Comparison of ENCODE assay signal across 18 cellular contexts in the genomic region with DNA sequence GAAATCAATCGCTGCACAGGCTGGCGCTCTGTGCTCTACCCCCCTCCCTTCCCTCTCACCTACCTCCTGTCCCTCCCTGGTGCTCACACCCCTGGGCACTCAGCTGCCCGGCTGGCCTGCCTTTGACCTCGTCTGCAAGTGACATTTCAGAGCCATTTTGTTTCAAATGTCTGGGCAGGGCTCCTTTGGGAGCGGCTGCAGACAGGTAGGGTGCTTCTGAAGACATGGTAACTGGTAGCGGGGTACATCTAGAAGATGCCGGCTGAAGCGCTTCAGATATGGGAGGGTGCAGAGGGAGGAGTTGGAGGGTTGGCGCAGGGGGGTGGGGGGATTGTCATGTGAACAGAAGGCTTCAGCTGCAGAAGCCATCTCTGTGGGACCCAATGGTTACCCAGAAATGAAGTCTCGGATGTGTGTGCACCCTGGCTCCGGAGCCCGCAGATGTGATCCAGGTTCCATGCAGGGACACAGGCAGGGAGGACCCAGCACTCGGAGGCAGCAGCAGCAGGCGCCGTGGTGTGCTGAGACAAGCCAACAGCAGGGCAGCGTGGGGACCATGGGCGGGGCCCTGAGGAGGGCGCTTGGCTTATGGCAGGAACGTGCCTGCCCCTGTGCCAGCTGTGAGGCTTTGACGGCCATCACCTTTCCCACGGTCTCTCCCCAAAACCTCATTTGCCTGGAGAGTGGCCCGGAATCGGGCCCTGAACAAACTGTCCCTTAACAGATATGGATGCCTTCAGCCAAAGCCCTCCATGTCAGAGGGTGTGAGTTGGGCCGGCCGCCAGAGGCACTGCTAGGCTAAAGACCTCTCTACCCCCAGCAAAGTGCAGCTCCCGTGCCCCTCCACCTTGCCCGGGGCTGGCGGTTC. TPM values are rescaled to one million over a fixed set of nuclear protein-coding genes. Genes with fewer than 3 reads are reported as not detected.
DNase-seq lines count a peak whose midpoint lies in the region; ATAC-seq, FAIRE-seq and TF ChIP-seq lines count a peak whose summit lies in the region.
"Had no signal": no experiment of that assay in that cellular context is flagged by ENCODE, and none has a peak within 500 bp of the region (broad histone marks: within the 10 kb centered on the region; RNA-seq: fewer than 3 reads in every experiment).

No MANE protein-coding gene starts in this region.

- no peak for FAIRE-seq in HepG2 (lab: Jason Lieb, UNC)
- FAIRE-seq: A549 had no signal

- TF ChIP-seq RAD21 in HepG2 (CRISPR knock-in tag; IDR thresholded peaks at IDR 0.05): no peak

- WGBS in trophoblast cell (ENCODE audit: extremely low coverage, insufficient coverage, insufficient read length): no CpG with 5 or more reads among the region's 28 CpGs
- WGBS in HepG2 (ENCODE audit: low lambda C conversion rate): 87% methylated on average over 3 of the region's 28 CpGs

- H3K9me3 Mint-ChIP-seq in natural killer cell treated with Interleukin-12 subunit alpha and Interleukin-12 subunit beta and Interleukin-15 and Interleukin-18, amount 100 ng/mL, for 72 hours: no peaks in the 10 kb centered on the region
- no peaks in the 10 kb centered on the region for H3K9me3 Mint-ChIP-seq in natural killer cell
- peaks cover 4% of the 10 kb centered on the region for H3K9me3 Mint-ChIP-seq in chondrocyte (ENCODE audit: low read depth)

- H3K14ac ChIP-seq in trophoblast cell (ENCODE audit: low read length): no peak overlapping the region

- H3K9ac ChIP-seq in trophoblast cell (ENCODE audit: low read length) (no peak overlapping the region), HepG2 (ENCODE audit: insufficient read depth, low read depth, low read length) (no peak overlapping the region)

- H3K4me3 ChIP-seq in trophoblast cell (ENCODE audit: low read depth, low read length) (no peak overlapping the region), HepG2 (replicated peaks in 1 of 3; ENCODE audit: insufficient read depth in 1 of 3, low read depth in 2 of 3, low read length in 3 of 3) (no peak overlapping the region)
- H3K4me3 ChIP-seq: A549 had no signal

- POLR2A ChIA-PET in HepG2 (lab: Yijun Ruan, JAX): interaction anchor here (15.1 kb wide), 1 partner anchor 12 kb away, joined by 596 read pairs; no protein-coding TSS in a partner anchor

- peak; percentile 59 for DNase-seq in natural killer cell treated with Interleukin-12 subunit alpha and Interleukin-12 subunit beta and Interleukin-15 and Interleukin-18, amount 100 ng/mL, for 72 hours (ENCODE audit: low spot score)
- no peak for DNase-seq in natural killer cell
- peak; percentile 77 for DNase-seq in chondrocyte (ENCODE audit: low spot score)
- peak; percentile 63 for DNase-seq in posterior vena cava (ENCODE audit: low spot score)
- no peak for DNase-seq in SIG-M5 (lab: John Stamatoyannopoulos, UW)
- no peak for DNase-seq in trophoblast cell
- DNase-seq in HepG2 (ENCODE audit: low spot score): no peak
- DNase-seq: DND-41, GOT3, KBM-7, NCI-H1105, NCI-H1694 treated with DMSO at 0.1 percent for 48 hours, NCI-H774, OCI-M1 had no signal

- H4K91ac ChIP-seq in trophoblast cell (ENCODE audit: low read depth, low read length): no peak overlapping the region

- H4K12ac ChIP-seq in trophoblast cell (ENCODE audit: low read depth, low read length): no peak overlapping the region

- H2AK5ac ChIP-seq in trophoblast cell (ENCODE audit: low read length): no peak overlapping the region

- intact Hi-C loops in natural killer cell (cut with micrococcal nuclease) (no loop called here), posterior vena cava (cut with DNase I) (no loop called here), HepG2 (cut with micrococcal nuclease; ENCODE audit: unreplicated experiment) (no loop called here)

- H3K4ac ChIP-seq in trophoblast cell (ENCODE audit: low read depth, low read length): no peak overlapping the region

- no peak overlapping the region for H2BK5ac ChIP-seq in trophoblast cell (ENCODE audit: low read depth, low read length, poor library complexity)

- no peak overlapping the region for H3K23ac ChIP-seq in trophoblast cell (ENCODE audit: low read length)

- no peak overlapping the region for H2BK120ac ChIP-seq in trophoblast cell (ENCODE audit: insufficient read depth, low read length, poor library complexity)

- H3K18ac ChIP-seq in trophoblast cell (ENCODE audit: low read length): no peak overlapping the region

- no peak overlapping the region for H2AFZ ChIP-seq in trophoblast cell (ENCODE audit: insufficient read depth, low read length, poor library complexity)
- H2AFZ ChIP-seq in HepG2 (ENCODE audit: low read length): no peak overlapping the region

- CTCF ChIA-PET in HepG2 (lab: Yijun Ruan, JAX; ENCODE audit: low intra/inter-chr PET ratio, low total read pairs): no interaction called here

- H4K8ac ChIP-seq in trophoblast cell (ENCODE audit: low read depth, low read length): no peak overlapping the region

- H3K4me1 ChIP-seq in trophoblast cell (ENCODE audit: control insufficient read depth in 1 of 2, insufficient read depth in 2 of 2, low read length in 2 of 2): peaks cover 2 to 3% of the 10 kb centered on the region in 2 experiments
- H3K4me1 ChIP-seq in HepG2 (ENCODE audit: insufficient read depth, low read length): peaks cover 70% of the 10 kb centered on the region

- no peak for TF ChIP-seq EP300 in HepG2 (IDR thresholded peaks at IDR 0.05; ENCODE audit: low read depth in 2 of 2, low read length in 2 of 2)
- TF ChIP-seq EP300 in HepG2 (CRISPR knock-in tag; IDR thresholded peaks at IDR 0.05; ENCODE audit: borderline replicate concordance): no peak

- no TSS peak for BruUV-seq in HepG2 (replicated peaks; lab: Mats Ljungman, UMichigan)

- H3K79me2 ChIP-seq in trophoblast cell (ENCODE audit: control insufficient read depth, insufficient read depth, low read length, poor library complexity) (no peaks in the 10 kb centered on the region), HepG2 (ENCODE audit: insufficient read depth, low read length) (peaks cover 14% of the 10 kb centered on the region)

- peaks cover 29% of the 10 kb centered on the region for H3K27me3 ChIP-seq in trophoblast cell (ENCODE audit: insufficient read depth, low read length)
- H3K27me3 ChIP-seq in HepG2 (ENCODE audit: control insufficient read depth in 1 of 2, insufficient read depth in 2 of 2, low read length in 2 of 2): no peaks in the 10 kb centered on the region

- H3K4me3 Mint-ChIP-seq in natural killer cell treated with Interleukin-12 subunit alpha and Interleukin-12 subunit beta and Interleukin-15 and Interleukin-18, amount 100 ng/mL, for 72 hours: no peak overlapping the region
- H3K4me3 Mint-ChIP-seq in natural killer cell: no peak overlapping the region
- H3K4me3 Mint-ChIP-seq in chondrocyte (ENCODE audit: unreplicated experiment): no peak overlapping the region

- H3K27me3 Mint-ChIP-seq in natural killer cell treated with Interleukin-12 subunit alpha and Interleukin-12 subunit beta and Interleukin-15 and Interleukin-18, amount 100 ng/mL, for 72 hours: peaks cover 0 to 9% of the 10 kb centered on the region in 2 donors
- H3K27me3 Mint-ChIP-seq in natural killer cell (ENCODE audit: low read depth in 2 of 2) (peaks cover 0 to 9% of the 10 kb centered on the region in 2 donors), chondrocyte (ENCODE audit: low read depth) (peaks cover 10% of the 10 kb centered on the region)

- no peaks in the 10 kb centered on the region for H3K36me3 Mint-ChIP-seq in natural killer cell treated with Interleukin-12 subunit alpha and Interleukin-12 subunit beta and Interleukin-15 and Interleukin-18, amount 100 ng/mL, for 72 hours
- no peaks in the 10 kb centered on the region for H3K36me3 Mint-ChIP-seq in natural killer cell
- H3K36me3 Mint-ChIP-seq in chondrocyte (ENCODE audit: low read depth): no peaks in the 10 kb centered on the region

- no peak overlapping the region for H2BK12ac ChIP-seq in trophoblast cell (ENCODE audit: low read length)

- TF ChIP-seq CTCF in natural killer cell (IDR thresholded peaks at IDR 0.05) (no peak), chondrocyte (IDR thresholded peaks at IDR 0.05) (no peak), HepG2 (CRISPR knock-in tag; IDR thresholded peaks at IDR 0.05) (no peak)

- H3K27ac ChIP-seq in trophoblast cell (ENCODE audit: low read depth, low read length): no peak overlapping the region
- no peak overlapping the region for H3K27ac ChIP-seq in HepG2 (ENCODE audit: extremely low read length, insufficient read depth, low read length)
- H3K27ac ChIP-seq: A549, C4-2B had no signal

- no peaks in the 10 kb centered on the region for H3K79me1 ChIP-seq in trophoblast cell (ENCODE audit: low read length)

- no peaks in the 10 kb centered on the region for H4K20me1 ChIP-seq in HepG2 (ENCODE audit: insufficient read depth, low read length)

- H3K27ac Mint-ChIP-seq in natural killer cell treated with Interleukin-12 subunit alpha and Interleukin-12 subunit beta and Interleukin-15 and Interleukin-18, amount 100 ng/mL, for 72 hours: no peak overlapping the region
- H3K27ac Mint-ChIP-seq in natural killer cell (no peak overlapping the region), chondrocyte (ENCODE audit: unreplicated experiment) (no peak overlapping the region)

- H3K36me3 ChIP-seq in trophoblast cell (ENCODE audit: control insufficient read depth in 1 of 2, insufficient read depth in 2 of 2, low read length in 2 of 2) (no peaks in the 10 kb centered on the region), HepG2 (replicated peaks in 1 of 2; ENCODE audit: control insufficient read depth in 1 of 2, insufficient read depth in 2 of 2, low read length in 2 of 2) (no peaks in the 10 kb centered on the region)

- no peaks in the 10 kb centered on the region for H3K4me1 Mint-ChIP-seq in natural killer cell treated with Interleukin-12 subunit alpha and Interleukin-12 subunit beta and Interleukin-15 and Interleukin-18, amount 100 ng/mL, for 72 hours (ENCODE audit: low read depth in 2 of 2)
- H3K4me1 Mint-ChIP-seq in natural killer cell (no peaks in the 10 kb centered on the region), chondrocyte (ENCODE audit: low read depth) (peaks cover 5% of the 10 kb centered on the region)

- H3K9me3 ChIP-seq in trophoblast cell (ENCODE audit: insufficient read depth, low read depth, low read length) (peaks cover 2% of the 10 kb centered on the region), HepG2 (ENCODE audit: low read length) (no peaks in the 10 kb centered on the region)
- H3K9me3 ChIP-seq: A549 had no signal

- in situ Hi-C loops in HepG2 (cut with HindIII; ENCODE audit: extremely low pct_ligation_motif_present, low pct_unique_long_range_greater_than_20kb): no loop called here

- TF ChIP-seq POLR2A in HepG2 (IDR thresholded peaks at IDR 0.05; ENCODE audit: insufficient read depth in 1 of 2, low read depth in 2 of 2, low read length in 2 of 2): no peak

- no peak for ATAC-seq in natural killer cell treated with Interleukin-12 subunit alpha and Interleukin-12 subunit beta and Interleukin-15 and Interleukin-18, amount 100 ng/mL, for 72 hours
- no peak for ATAC-seq in natural killer cell
- ATAC-seq in HepG2: no peak
- ATAC-seq: A549 had no signal

- H3K4me2 ChIP-seq in trophoblast cell (ENCODE audit: low read length) (no peak overlapping the region), HepG2 (ENCODE audit: low read depth, low read length) (no peak overlapping the region)
- H3K4me2 ChIP-seq: A549 had no signal

RNA-seq across cellular contexts. Expression of a gene that starts 7.6 kb away (rescaled TPM):
- total RNA-seq in natural killer cell treated with Interleukin-12 subunit alpha and Interleukin-12 subunit beta and Interleukin-15 and Interleukin-18, amount 100 ng/mL, for 72 hours: not detected
- total RNA-seq in natural killer cell (not detected), chondrocyte (0.13 to 0.77 TPM in 2 of 3 replicates, not detected in the other), posterior vena cava (not detected), HepG2 (2016; rRNA removed; fragmentation: Illumina TruSeq; extraction: Trizol) (357 and 435 TPM in 2 replicates)
- 11.0 and 12.9 TPM in 2 replicates for polyA plus RNA-seq in trophoblast cell (2013)
- 183 and 202 TPM in 2 replicates for total RNA-seq in HepG2 (2016; cell fraction: cytosol; rRNA removed; fragmentation: Illumina TruSeq; extraction: Trizol; ENCODE audit: low read depth)
- 332 and 447 TPM in 2 replicates for total RNA-seq in HepG2 (2016; cell fraction: insoluble cytoplasmic fraction; rRNA removed; fragmentation: Illumina TruSeq; extraction: Trizol)
- total RNA-seq in HepG2 (2016; cell fraction: membrane; rRNA removed; fragmentation: Illumina TruSeq; extraction: Trizol): 386 and 448 TPM in 2 replicates
- 159 and 193 TPM in 2 replicates for total RNA-seq in HepG2 (2016; cell fraction: nucleus; rRNA removed; fragmentation: Illumina TruSeq; extraction: Trizol)
- polyA plus RNA-seq in HepG2 (2011; rRNA removed): 235 and 335 TPM in 2 replicates
- 239 and 294 TPM in 2 replicates for polyA plus RNA-seq in HepG2 (2011; cell fraction: cytosol; rRNA removed)
- 263 and 279 TPM in 2 replicates for polyA plus RNA-seq in HepG2 (2011; cell fraction: nucleus; rRNA removed)
- polyA plus RNA-seq in HepG2 (2012): 173 and 253 TPM in 2 replicates
- polyA plus RNA-seq in HepG2 (2016; cell fraction: cytosol; fragmentation: Illumina TruSeq; extraction: Trizol; ENCODE audit: low read depth): 162 and 174 TPM in 2 replicates
- 322 and 341 TPM in 2 replicates for polyA plus RNA-seq in HepG2 (2016; cell fraction: insoluble cytoplasmic fraction; fragmentation: Illumina TruSeq; extraction: Trizol; ENCODE audit: low read depth)
- polyA plus RNA-seq in HepG2 (2016; cell fraction: membrane; fragmentation: Illumina TruSeq; extraction: Trizol; ENCODE audit: low read depth): 301 and 303 TPM in 2 replicates
- 275 and 284 TPM in 2 replicates for polyA plus RNA-seq in HepG2 (2016; cell fraction: nucleus; fragmentation: Illumina TruSeq; extraction: Trizol; ENCODE audit: insufficient read depth, low read depth)
- 22.4 and 433 TPM in 2 replicates for polyA minus RNA-seq in HepG2 (2011; rRNA and poly(A)+ RNA removed; ENCODE audit: low replicate concordance)
- 192 and 199 TPM in 2 replicates for polyA minus RNA-seq in HepG2 (2011; cell fraction: cytosol; rRNA and poly(A)+ RNA removed)
- polyA minus RNA-seq in HepG2 (2011; cell fraction: nucleus; rRNA and poly(A)+ RNA removed): 54.5 and 60.7 TPM in 2 replicates
- total RNA-seq: RPMI7951 had no signal

RNA-seq across cellular contexts. Expression of a gene that starts 34.2 kb away (rescaled TPM):
- not detected for total RNA-seq in natural killer cell treated with Interleukin-12 subunit alpha and Interleukin-12 subunit beta and Interleukin-15 and Interleukin-18, amount 100 ng/mL, for 72 hours
- total RNA-seq in natural killer cell: 1 to 10 TPM in 1 of 3 donors, under 1 TPM in 2; 0.66 to 1.1 (median 0.97) TPM
- 3.2 to 3.8 TPM (median 3.5 TPM) in 3 replicates for total RNA-seq in chondrocyte
- 10 to 100 TPM; 41.1 to 58.9 TPM for total RNA-seq in posterior vena cava
- polyA plus RNA-seq in trophoblast cell (2013): 1.7 and 1.9 TPM in 2 replicates
- not detected in 2 replicates for total RNA-seq in HepG2 (2016; rRNA removed; fragmentation: Illumina TruSeq; extraction: Trizol)
- total RNA-seq in HepG2 (2016; cell fraction: cytosol; rRNA removed; fragmentation: Illumina TruSeq; extraction: Trizol; ENCODE audit: low read depth): not detected in 2 replicates
- total RNA-seq in HepG2 (2016; cell fraction: insoluble cytoplasmic fraction; rRNA removed; fragmentation: Illumina TruSeq; extraction: Trizol): not detected in 2 replicates
- total RNA-seq in HepG2 (2016; cell fraction: membrane; rRNA removed; fragmentation: Illumina TruSeq; extraction: Trizol): not detected in 2 replicates
- total RNA-seq in HepG2 (2016; cell fraction: nucleus; rRNA removed; fragmentation: Illumina TruSeq; extraction: Trizol): not detected in 2 replicates
- polyA plus RNA-seq in HepG2 (2011; rRNA removed): 33.1 and 55.3 TPM in 2 replicates
- polyA plus RNA-seq in HepG2 (2011; cell fraction: cytosol; rRNA removed): 25.3 and 25.4 TPM in 2 replicates
- 294 and 322 TPM in 2 replicates for polyA plus RNA-seq in HepG2 (2011; cell fraction: nucleus; rRNA removed)
- 32.4 and 45.3 TPM in 2 replicates for polyA plus RNA-seq in HepG2 (2012)
- polyA plus RNA-seq in HepG2 (2016; cell fraction: cytosol; fragmentation: Illumina TruSeq; extraction: Trizol; ENCODE audit: low read depth): 0.12 TPM in 1 of 2 replicates, not detected in the other
- polyA plus RNA-seq in HepG2 (2016; cell fraction: insoluble cytoplasmic fraction; fragmentation: Illumina TruSeq; extraction: Trizol; ENCODE audit: low read depth): not detected in 2 replicates
- polyA plus RNA-seq in HepG2 (2016; cell fraction: membrane; fragmentation: Illumina TruSeq; extraction: Trizol; ENCODE audit: low read depth): not detected in 2 replicates
- 1.2 TPM in 1 of 2 replicates, not detected in the other for polyA plus RNA-seq in HepG2 (2016; cell fraction: nucleus; fragmentation: Illumina TruSeq; extraction: Trizol; ENCODE audit: insufficient read depth, low read depth)
- 0.91 and 21.5 TPM in 2 replicates for polyA minus RNA-seq in HepG2 (2011; rRNA and poly(A)+ RNA removed; ENCODE audit: low replicate concordance)
- 8.9 and 13.2 TPM in 2 replicates for polyA minus RNA-seq in HepG2 (2011; cell fraction: cytosol; rRNA and poly(A)+ RNA removed)
- 42.2 and 53.6 TPM in 2 replicates for polyA minus RNA-seq in HepG2 (2011; cell fraction: nucleus; rRNA and poly(A)+ RNA removed)
- total RNA-seq: G401, RPMI7951 had no signal

RNA-seq across cellular contexts. Expression of a gene that starts 40.5 kb away (rescaled TPM):
- total RNA-seq in natural killer cell treated with Interleukin-12 subunit alpha and Interleukin-12 subunit beta and Interleukin-15 and Interleukin-18, amount 100 ng/mL, for 72 hours: 10 to 100 TPM; 16.4 to 30.7 TPM
- total RNA-seq in natural killer cell (10 to 100 TPM in 2 of 3 donors, 1 to 10 TPM in 1; 9.0 to 17.2 (median 12.5) TPM), chondrocyte (17.2 to 21.9 TPM (median 17.7 TPM) in 3 replicates), posterior vena cava (10 to 100 TPM; 15.8 to 21.7 TPM), HepG2 (2016; rRNA removed; fragmentation: Illumina TruSeq; extraction: Trizol) (23.7 and 25.5 TPM in 2 replicates)
- 28.4 and 28.6 TPM in 2 replicates for polyA plus RNA-seq in trophoblast cell (2013)
- 68.7 and 75.5 TPM in 2 replicates for total RNA-seq in HepG2 (2016; cell fraction: cytosol; rRNA removed; fragmentation: Illumina TruSeq; extraction: Trizol; ENCODE audit: low read depth)
- 21.1 and 24.5 TPM in 2 replicates for total RNA-seq in HepG2 (2016; cell fraction: insoluble cytoplasmic fraction; rRNA removed; fragmentation: Illumina TruSeq; extraction: Trizol)
- 70.2 and 79.6 TPM in 2 replicates for total RNA-seq in HepG2 (2016; cell fraction: membrane; rRNA removed; fragmentation: Illumina TruSeq; extraction: Trizol)
- 9.8 and 13.2 TPM in 2 replicates for total RNA-seq in HepG2 (2016; cell fraction: nucleus; rRNA removed; fragmentation: Illumina TruSeq; extraction: Trizol)
- 15.0 and 22.0 TPM in 2 replicates for polyA plus RNA-seq in HepG2 (2011; rRNA removed)
- 21.9 and 25.7 TPM in 2 replicates for polyA plus RNA-seq in HepG2 (2011; cell fraction: cytosol; rRNA removed)
- polyA plus RNA-seq in HepG2 (2011; cell fraction: nucleus; rRNA removed): 11.2 and 14.5 TPM in 2 replicates
- 8.9 and 11.1 TPM in 2 replicates for polyA plus RNA-seq in HepG2 (2012)
- polyA plus RNA-seq in HepG2 (2016; cell fraction: cytosol; fragmentation: Illumina TruSeq; extraction: Trizol; ENCODE audit: low read depth): 68.9 and 82.0 TPM in 2 replicates
- polyA plus RNA-seq in HepG2 (2016; cell fraction: insoluble cytoplasmic fraction; fragmentation: Illumina TruSeq; extraction: Trizol; ENCODE audit: low read depth): 20.1 and 20.6 TPM in 2 replicates
- polyA plus RNA-seq in HepG2 (2016; cell fraction: membrane; fragmentation: Illumina TruSeq; extraction: Trizol; ENCODE audit: low read depth): 55.1 and 67.3 TPM in 2 replicates
- polyA plus RNA-seq in HepG2 (2016; cell fraction: nucleus; fragmentation: Illumina TruSeq; extraction: Trizol; ENCODE audit: insufficient read depth, low read depth): 15.0 and 20.6 TPM in 2 replicates
- 19.4 and 43.5 TPM in 2 replicates for polyA minus RNA-seq in HepG2 (2011; rRNA and poly(A)+ RNA removed; ENCODE audit: low replicate concordance)
- polyA minus RNA-seq in HepG2 (2011; cell fraction: cytosol; rRNA and poly(A)+ RNA removed): 6.7 and 9.8 TPM in 2 replicates
- 5.4 and 6.1 TPM in 2 replicates for polyA minus RNA-seq in HepG2 (2011; cell fraction: nucleus; rRNA and poly(A)+ RNA removed)

RNA-seq across cellular contexts. Expression of a gene that starts 48.3 kb away (rescaled TPM):
- 1 to 10 TPM; 2.3 to 4.1 TPM for total RNA-seq in natural killer cell treated with Interleukin-12 subunit alpha and Interleukin-12 subunit beta and Interleukin-15 and Interleukin-18, amount 100 ng/mL, for 72 hours
- total RNA-seq in natural killer cell (1 to 10 TPM in 2 of 3 donors, under 1 TPM in 1; 0.77 to 2.5 (median 1.4) TPM), chondrocyte (47.6 to 71.1 TPM (median 70.6 TPM) in 3 replicates), posterior vena cava (10 to 100 TPM; 33.5 to 42.3 TPM), HepG2 (2016; rRNA removed; fragmentation: Illumina TruSeq; extraction: Trizol) (9.0 and 13.9 TPM in 2 replicates)
- 39.7 and 43.0 TPM in 2 replicates for polyA plus RNA-seq in trophoblast cell (2013)
- 5.6 and 6.3 TPM in 2 replicates for total RNA-seq in HepG2 (2016; cell fraction: cytosol; rRNA removed; fragmentation: Illumina TruSeq; extraction: Trizol; ENCODE audit: low read depth)
- total RNA-seq in HepG2 (2016; cell fraction: insoluble cytoplasmic fraction; rRNA removed; fragmentation: Illumina TruSeq; extraction: Trizol): 8.6 and 16.2 TPM in 2 replicates
- total RNA-seq in HepG2 (2016; cell fraction: membrane; rRNA removed; fragmentation: Illumina TruSeq; extraction: Trizol): 22.0 and 22.3 TPM in 2 replicates
- 11.0 and 18.5 TPM in 2 replicates for total RNA-seq in HepG2 (2016; cell fraction: nucleus; rRNA removed; fragmentation: Illumina TruSeq; extraction: Trizol)
- 176 and 264 TPM in 2 replicates for polyA plus RNA-seq in HepG2 (2011; rRNA removed)
- 196 and 214 TPM in 2 replicates for polyA plus RNA-seq in HepG2 (2011; cell fraction: cytosol; rRNA removed)
- polyA plus RNA-seq in HepG2 (2011; cell fraction: nucleus; rRNA removed): 723 and 745 TPM in 2 replicates
- 356 and 405 TPM in 2 replicates for polyA plus RNA-seq in HepG2 (2012)
- polyA plus RNA-seq in HepG2 (2016; cell fraction: cytosol; fragmentation: Illumina TruSeq; extraction: Trizol; ENCODE audit: low read depth): 10.4 and 12.7 TPM in 2 replicates
- polyA plus RNA-seq in HepG2 (2016; cell fraction: insoluble cytoplasmic fraction; fragmentation: Illumina TruSeq; extraction: Trizol; ENCODE audit: low read depth): 19.8 and 27.0 TPM in 2 replicates
- 35.0 and 35.9 TPM in 2 replicates for polyA plus RNA-seq in HepG2 (2016; cell fraction: membrane; fragmentation: Illumina TruSeq; extraction: Trizol; ENCODE audit: low read depth)
- 58.3 and 60.5 TPM in 2 replicates for polyA plus RNA-seq in HepG2 (2016; cell fraction: nucleus; fragmentation: Illumina TruSeq; extraction: Trizol; ENCODE audit: insufficient read depth, low read depth)
- 85.4 and 544 TPM in 2 replicates for polyA minus RNA-seq in HepG2 (2011; rRNA and poly(A)+ RNA removed; ENCODE audit: low replicate concordance)
- 145 and 181 TPM in 2 replicates for polyA minus RNA-seq in HepG2 (2011; cell fraction: cytosol; rRNA and poly(A)+ RNA removed)
- 106 and 150 TPM in 2 replicates for polyA minus RNA-seq in HepG2 (2011; cell fraction: nucleus; rRNA and poly(A)+ RNA removed)

Comparison
In these comparisons a context has a peak if more than half of its experiments do, and no peak if none do; other contexts are left out.
1. DNase-seq: peak in natural killer cell treated with Interleukin-12 subunit alpha and Interleukin-12 subunit beta and Interleukin-15 and Interleukin-18, amount 100 ng/mL, for 72 hours (single experiment), chondrocyte (single experiment) and posterior vena cava (single experiment); none in natural killer cell (single experiment), SIG-M5 (single experiment), trophoblast cell (0 of 2) and HepG2 (single experiment).
2. RNA of a gene that starts 7.6 kb away (total RNA-seq): 159 to 448 TPM in HepG2; not detected in natural killer cell treated with Interleukin-12 subunit alpha and Interleukin-12 subunit beta and Interleukin-15 and Interleukin-18, amount 100 ng/mL, for 72 hours, 0.13 to 0.77 TPM in chondrocyte, not detected in posterior vena cava and not detected in natural killer cell; every median in the first group is over 10 times any median in the second.